In the genomic region with DNA sequence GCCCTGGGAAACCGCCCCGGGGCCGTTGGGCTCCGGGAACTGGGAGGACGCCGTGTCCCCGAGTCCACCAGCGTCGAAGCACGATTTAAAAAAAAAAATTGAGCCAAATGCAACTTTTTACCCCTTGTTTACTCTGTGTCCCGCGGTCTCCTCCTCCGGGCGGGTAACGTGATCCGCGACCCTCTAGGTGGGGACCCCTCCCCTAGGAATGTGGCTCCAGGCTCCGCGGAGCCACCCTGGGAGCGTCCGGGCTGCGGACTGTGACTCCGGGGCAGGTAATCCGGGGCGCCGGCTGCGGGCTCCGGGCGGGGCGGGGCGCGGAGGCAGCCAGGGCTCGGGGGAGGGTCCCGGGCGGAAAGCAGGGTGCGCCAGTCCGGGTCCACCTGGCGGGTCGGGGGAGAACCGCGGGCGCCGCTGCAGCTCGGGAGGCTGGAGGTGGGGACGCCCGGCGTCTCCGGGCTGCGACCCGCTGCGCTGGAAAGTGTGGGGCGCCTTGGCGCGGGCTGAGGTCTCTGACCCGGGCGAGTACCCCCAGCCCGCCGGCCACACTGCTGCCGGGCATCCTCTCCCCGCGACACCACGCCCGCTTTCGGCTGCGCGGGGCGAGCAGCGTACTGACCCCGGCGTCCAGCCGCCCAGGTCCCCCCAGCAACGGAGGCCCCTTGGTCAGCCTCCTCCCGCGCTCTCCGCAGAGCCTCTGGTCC, we compare ENCODE assay signal across 1 cellular context.
TF ChIP-seq lines count a peak whose summit lies in the region.

No MANE protein-coding gene starts in this region.

TF ChIP-seq in HepG2, 621 proteins besides CTCF, POLR2A, EP300 and RAD21 (continued from another document and continues in another):
- peak; percentile 76; the same call in 1 of the 2 replicates for TF ChIP-seq ZNF83 (CRISPR knock-in tag; IDR thresholded peaks at IDR 0.05; ENCODE audit: borderline replicate concordance)
- TF ChIP-seq ZNF256 (CRISPR knock-in tag; conservative IDR thresholded peaks at IDR 0.05): no peak
- 0 out of 2 replicates have a peak, but pooled peaks have one; percentile 4 for TF ChIP-seq POGZ (CRISPR knock-in tag; IDR thresholded peaks at IDR 0.05)
- TF ChIP-seq EHMT2 (IDR thresholded peaks at IDR 0.05; ENCODE audit: borderline replicate concordance, low read depth, low read length): no peak
- no peak for TF ChIP-seq ZNF784 (CRISPR knock-in tag; IDR thresholded peaks at IDR 0.05; ENCODE audit: borderline replicate concordance)
- TF ChIP-seq ZBTB8A (CRISPR knock-in tag; IDR thresholded peaks at IDR 0.05; ENCODE audit: borderline replicate concordance, low read depth): no peak
- TF ChIP-seq ZNF367 (CRISPR knock-in tag; IDR thresholded peaks at IDR 0.05; ENCODE audit: borderline replicate concordance): 0 out of 2 replicates have a peak, but pooled peaks have one; percentile 38
- TF ChIP-seq NR2F6 (IDR thresholded peaks at IDR 0.05): no peak
- TF ChIP-seq NR2F6 (CRISPR knock-in tag; IDR thresholded peaks at IDR 0.05): peak; percentile 16; the same call in 1 of the 2 replicates
- TF ChIP-seq, protein P1, sequence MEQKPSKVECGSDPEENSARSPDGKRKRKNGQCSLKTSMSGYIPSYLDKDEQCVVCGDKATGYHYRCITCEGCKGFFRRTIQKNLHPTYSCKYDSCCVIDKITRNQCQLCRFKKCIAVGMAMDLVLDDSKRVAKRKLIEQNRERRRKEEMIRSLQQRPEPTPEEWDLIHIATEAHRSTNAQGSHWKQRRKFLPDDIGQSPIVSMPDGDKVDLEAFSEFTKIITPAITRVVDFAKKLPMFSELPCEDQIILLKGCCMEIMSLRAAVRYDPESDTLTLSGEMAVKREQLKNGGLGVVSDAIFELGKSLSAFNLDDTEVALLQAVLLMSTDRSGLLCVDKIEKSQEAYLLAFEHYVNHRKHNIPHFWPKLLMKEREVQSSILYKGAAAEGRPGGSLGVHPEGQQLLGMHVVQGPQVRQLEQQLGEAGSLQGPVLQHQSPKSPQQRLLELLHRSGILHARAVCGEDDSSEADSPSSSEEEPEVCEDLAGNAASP (CRISPR knock-in tag; IDR thresholded peaks at IDR 0.05; ENCODE audit: borderline replicate concordance): no peak
- no peak for TF ChIP-seq GABPA (IDR thresholded peaks at IDR 0.05; ENCODE audit: low read depth, low read length)
- TF ChIP-seq GABPA (CRISPR knock-in tag; IDR thresholded peaks at IDR 0.05; ENCODE audit: low read depth): no peak
- TF ChIP-seq RFXAP (CRISPR knock-in tag; IDR thresholded peaks at IDR 0.05; ENCODE audit: borderline replicate concordance): no peak
- no peak for TF ChIP-seq NONO (IDR thresholded peaks at IDR 0.05)
- TF ChIP-seq NONO (CRISPR knock-in tag; conservative IDR thresholded peaks at IDR 0.05): peak; percentile 17; the same call in 1 of the 2 replicates
- no peak for TF ChIP-seq ZNF124 (CRISPR knock-in tag; IDR thresholded peaks at IDR 0.05)
- TF ChIP-seq, protein P2, sequence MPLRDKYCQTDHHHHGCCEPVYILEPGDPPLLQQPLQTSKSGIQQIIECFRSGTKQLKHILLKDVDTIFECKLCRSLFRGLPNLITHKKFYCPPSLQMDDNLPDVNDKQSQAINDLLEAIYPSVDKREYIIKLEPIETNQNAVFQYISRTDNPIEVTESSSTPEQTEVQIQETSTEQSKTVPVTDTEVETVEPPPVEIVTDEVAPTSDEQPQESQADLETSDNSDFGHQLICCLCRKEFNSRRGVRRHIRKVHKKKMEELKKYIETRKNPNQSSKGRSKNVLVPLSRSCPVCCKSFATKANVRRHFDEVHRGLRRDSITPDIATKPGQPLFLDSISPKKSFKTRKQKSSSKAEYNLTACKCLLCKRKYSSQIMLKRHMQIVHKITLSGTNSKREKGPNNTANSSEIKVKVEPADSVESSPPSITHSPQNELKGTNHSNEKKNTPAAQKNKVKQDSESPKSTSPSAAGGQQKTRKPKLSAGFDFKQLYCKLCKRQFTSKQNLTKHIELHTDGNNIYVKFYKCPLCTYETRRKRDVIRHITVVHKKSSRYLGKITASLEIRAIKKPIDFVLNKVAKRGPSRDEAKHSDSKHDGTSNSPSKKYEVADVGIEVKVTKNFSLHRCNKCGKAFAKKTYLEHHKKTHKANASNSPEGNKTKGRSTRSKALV (CRISPR knock-in tag; IDR thresholded peaks at IDR 0.05): peak; percentile 68; the same call in 1 of the 2 replicates
- no peak for TF ChIP-seq GPBP1L1 (CRISPR knock-in tag; IDR thresholded peaks at IDR 0.05)
- no peak for TF ChIP-seq KLF9 (CRISPR knock-in tag; IDR thresholded peaks at IDR 0.05; ENCODE audit: low read depth)
- TF ChIP-seq ZNF580 (CRISPR knock-in tag; IDR thresholded peaks at IDR 0.05; ENCODE audit: borderline replicate concordance, low read depth): peak; percentile 38; the same call in 1 of the 2 replicates
- TF ChIP-seq, protein P3, sequence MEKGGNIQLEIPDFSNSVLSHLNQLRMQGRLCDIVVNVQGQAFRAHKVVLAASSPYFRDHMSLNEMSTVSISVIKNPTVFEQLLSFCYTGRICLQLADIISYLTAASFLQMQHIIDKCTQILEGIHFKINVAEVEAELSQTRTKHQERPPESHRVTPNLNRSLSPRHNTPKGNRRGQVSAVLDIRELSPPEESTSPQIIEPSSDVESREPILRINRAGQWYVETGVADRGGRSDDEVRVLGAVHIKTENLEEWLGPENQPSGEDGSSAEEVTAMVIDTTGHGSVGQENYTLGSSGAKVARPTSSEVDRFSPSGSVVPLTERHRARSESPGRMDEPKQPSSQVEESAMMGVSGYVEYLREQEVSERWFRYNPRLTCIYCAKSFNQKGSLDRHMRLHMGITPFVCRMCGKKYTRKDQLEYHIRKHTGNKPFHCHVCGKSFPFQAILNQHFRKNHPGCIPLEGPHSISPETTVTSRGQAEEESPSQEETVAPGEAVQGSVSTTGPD (CRISPR knock-in tag; IDR thresholded peaks at IDR 0.05): no peak
- TF ChIP-seq, protein P4, sequence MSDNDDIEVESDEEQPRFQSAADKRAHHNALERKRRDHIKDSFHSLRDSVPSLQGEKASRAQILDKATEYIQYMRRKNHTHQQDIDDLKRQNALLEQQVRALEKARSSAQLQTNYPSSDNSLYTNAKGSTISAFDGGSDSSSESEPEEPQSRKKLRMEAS (IDR thresholded peaks at IDR 0.05): peak; percentile 8; the same call in 1 of the 2 replicates
- no peak for TF ChIP-seq CBX2 (IDR thresholded peaks at IDR 0.05; ENCODE audit: low read depth, low read length)
- TF ChIP-seq CBX2 (CRISPR knock-in tag; IDR thresholded peaks at IDR 0.05; ENCODE audit: low read depth): no peak
- peak; percentile 91 for TF ChIP-seq ZNF362 (CRISPR knock-in tag; IDR thresholded peaks at IDR 0.05; ENCODE audit: borderline replicate concordance)
- no peak for TF ChIP-seq RCOR2 (CRISPR knock-in tag; IDR thresholded peaks at IDR 0.05)
- 0 out of 2 replicates have a peak, but pooled peaks have one; percentile 24 for TF ChIP-seq PITX1 (CRISPR knock-in tag; IDR thresholded peaks at IDR 0.05)
- TF ChIP-seq, protein P5, sequence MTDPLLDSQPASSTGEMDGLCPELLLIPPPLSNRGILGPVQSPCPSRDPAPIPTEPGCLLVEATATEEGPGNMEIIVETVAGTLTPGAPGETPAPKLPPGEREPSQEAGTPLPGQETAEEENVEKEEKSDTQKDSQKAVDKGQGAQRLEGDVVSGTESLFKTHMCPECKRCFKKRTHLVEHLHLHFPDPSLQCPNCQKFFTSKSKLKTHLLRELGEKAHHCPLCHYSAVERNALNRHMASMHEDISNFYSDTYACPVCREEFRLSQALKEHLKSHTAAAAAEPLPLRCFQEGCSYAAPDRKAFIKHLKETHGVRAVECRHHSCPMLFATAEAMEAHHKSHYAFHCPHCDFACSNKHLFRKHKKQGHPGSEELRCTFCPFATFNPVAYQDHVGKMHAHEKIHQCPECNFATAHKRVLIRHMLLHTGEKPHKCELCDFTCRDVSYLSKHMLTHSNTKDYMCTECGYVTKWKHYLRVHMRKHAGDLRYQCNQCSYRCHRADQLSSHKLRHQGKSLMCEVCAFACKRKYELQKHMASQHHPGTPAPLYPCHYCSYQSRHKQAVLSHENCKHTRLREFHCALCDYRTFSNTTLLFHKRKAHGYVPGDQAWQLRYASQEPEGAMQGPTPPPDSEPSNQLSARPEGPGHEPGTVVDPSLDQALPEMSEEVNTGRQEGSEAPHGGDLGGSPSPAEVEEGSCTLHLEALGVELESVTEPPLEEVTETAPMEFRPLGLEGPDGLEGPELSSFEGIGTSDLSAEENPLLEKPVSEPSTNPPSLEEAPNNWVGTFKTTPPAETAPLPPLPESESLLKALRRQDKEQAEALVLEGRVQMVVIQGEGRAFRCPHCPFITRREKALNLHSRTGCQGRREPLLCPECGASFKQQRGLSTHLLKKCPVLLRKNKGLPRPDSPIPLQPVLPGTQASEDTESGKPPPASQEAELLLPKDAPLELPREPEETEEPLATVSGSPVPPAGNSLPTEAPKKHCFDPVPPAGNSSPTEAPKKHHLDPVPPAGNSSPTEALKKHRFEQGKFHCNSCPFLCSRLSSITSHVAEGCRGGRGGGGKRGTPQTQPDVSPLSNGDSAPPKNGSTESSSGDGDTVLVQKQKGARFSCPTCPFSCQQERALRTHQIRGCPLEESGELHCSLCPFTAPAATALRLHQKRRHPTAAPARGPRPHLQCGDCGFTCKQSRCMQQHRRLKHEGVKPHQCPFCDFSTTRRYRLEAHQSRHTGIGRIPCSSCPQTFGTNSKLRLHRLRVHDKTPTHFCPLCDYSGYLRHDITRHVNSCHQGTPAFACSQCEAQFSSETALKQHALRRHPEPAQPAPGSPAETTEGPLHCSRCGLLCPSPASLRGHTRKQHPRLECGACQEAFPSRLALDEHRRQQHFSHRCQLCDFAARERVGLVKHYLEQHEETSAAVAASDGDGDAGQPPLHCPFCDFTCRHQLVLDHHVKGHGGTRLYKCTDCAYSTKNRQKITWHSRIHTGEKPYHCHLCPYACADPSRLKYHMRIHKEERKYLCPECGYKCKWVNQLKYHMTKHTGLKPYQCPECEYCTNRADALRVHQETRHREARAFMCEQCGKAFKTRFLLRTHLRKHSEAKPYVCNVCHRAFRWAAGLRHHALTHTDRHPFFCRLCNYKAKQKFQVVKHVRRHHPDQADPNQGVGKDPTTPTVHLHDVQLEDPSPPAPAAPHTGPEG (CRISPR knock-in tag; IDR thresholded peaks at IDR 0.05): 0 out of 2 replicates have a peak, but pooled peaks have one; percentile 18
- TF ChIP-seq PRMT3 (CRISPR knock-in tag; IDR thresholded peaks at IDR 0.05; ENCODE audit: borderline replicate concordance, low read depth): 0 out of 2 replicates have a peak, but pooled peaks have one; percentile 11
- TF ChIP-seq ZNF777 (CRISPR knock-in tag; IDR thresholded peaks at IDR 0.05): no peak
- no peak for TF ChIP-seq SP140L (CRISPR knock-in tag; IDR thresholded peaks at IDR 0.05; ENCODE audit: borderline replicate concordance)
- TF ChIP-seq PHF21A (CRISPR knock-in tag; IDR thresholded peaks at IDR 0.05): peak; percentile 73
- peak; percentile 29; the same call in 1 of the 2 replicates for TF ChIP-seq POLR2AphosphoS2 (IDR thresholded peaks at IDR 0.05; ENCODE audit: low read depth, low read length)
- peak; percentile 67 for TF ChIP-seq YEATS4 (CRISPR knock-in tag; IDR thresholded peaks at IDR 0.05; ENCODE audit: borderline replicate concordance)
- no peak for TF ChIP-seq ZBTB1 (CRISPR knock-in tag; IDR thresholded peaks at IDR 0.05; ENCODE audit: borderline replicate concordance)
- TF ChIP-seq ZNF703 (CRISPR knock-in tag; IDR thresholded peaks at IDR 0.05; ENCODE audit: borderline replicate concordance): no peak
- TF ChIP-seq HHEX (CRISPR knock-in tag; IDR thresholded peaks at IDR 0.05): no peak
- peak; percentile 49 for TF ChIP-seq IRF2 (CRISPR knock-in tag; IDR thresholded peaks at IDR 0.05)
- no peak for TF ChIP-seq TGIF2 (CRISPR knock-in tag; IDR thresholded peaks at IDR 0.05)
- TF ChIP-seq, protein P6, sequence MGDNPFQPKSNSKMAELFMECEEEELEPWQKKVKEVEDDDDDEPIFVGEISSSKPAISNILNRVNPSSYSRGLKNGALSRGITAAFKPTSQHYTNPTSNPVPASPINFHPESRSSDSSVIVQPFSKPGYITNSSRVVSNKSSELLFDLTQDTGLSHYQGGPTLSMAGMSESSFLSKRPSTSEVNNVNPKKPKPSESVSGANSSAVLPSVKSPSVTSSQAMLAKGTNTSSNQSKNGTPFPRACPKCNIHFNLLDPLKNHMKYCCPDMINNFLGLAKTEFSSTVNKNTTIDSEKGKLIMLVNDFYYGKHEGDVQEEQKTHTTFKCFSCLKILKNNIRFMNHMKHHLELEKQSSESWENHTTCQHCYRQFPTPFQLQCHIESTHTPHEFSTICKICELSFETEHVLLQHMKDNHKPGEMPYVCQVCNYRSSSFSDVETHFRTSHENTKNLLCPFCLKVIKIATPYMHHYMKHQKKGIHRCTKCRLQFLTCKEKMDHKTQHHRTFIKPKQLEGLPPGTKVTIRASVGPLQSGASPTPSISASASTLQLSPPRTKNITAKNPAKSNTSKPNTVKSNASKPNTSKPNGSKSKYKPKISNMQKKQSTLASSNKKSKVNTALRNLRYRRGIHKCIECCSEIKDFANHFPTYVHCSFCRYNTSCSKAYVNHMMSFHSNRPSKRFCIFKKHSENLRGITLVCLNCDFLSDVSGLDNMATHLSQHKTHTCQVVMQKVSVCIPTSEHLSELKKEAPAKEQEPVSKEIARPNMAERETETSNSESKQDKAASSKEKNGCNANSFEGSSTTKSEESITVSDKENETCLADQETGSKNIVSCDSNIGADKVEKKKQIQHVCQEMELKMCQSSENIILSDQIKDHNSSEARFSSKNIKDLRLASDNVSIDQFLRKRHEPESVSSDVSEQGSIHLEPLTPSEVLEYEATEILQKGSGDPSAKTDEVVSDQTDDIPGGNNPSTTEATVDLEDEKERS (CRISPR knock-in tag; IDR thresholded peaks at IDR 0.05): no peak
- TF ChIP-seq ZNF136 (CRISPR knock-in tag; IDR thresholded peaks at IDR 0.05; ENCODE audit: low read depth): no peak
- no peak for TF ChIP-seq AHR (CRISPR knock-in tag; IDR thresholded peaks at IDR 0.05)
